Comparison of ENCODE assay signal across 11 cellular contexts in genomic region chr11:66293352-66293751, GRCh38. TPM values are rescaled to one million over a fixed set of nuclear protein-coding genes. Genes with fewer than 3 reads are reported as not detected.
"Had no signal": no experiment of that assay in that cellular context is flagged by ENCODE, and none has a peak within 500 bp of the region (broad histone marks: within the 10 kb centered on the region; RNA-seq: fewer than 3 reads in every experiment).

No MANE protein-coding gene starts in this region.

- H3K4me3 Mint-ChIP-seq: activated CD4-positive, alpha-beta T cell treated with anti-CD3 and anti-CD28 coated beads for 36 hours had no signal

- H3K9me3 Mint-ChIP-seq: activated naive CD4-positive, alpha-beta T cell treated with anti-CD3 and anti-CD28 coated beads, Interleukin-2, amount 50 U/mL, for 72 hours; activated T-helper 2 cell treated with anti-CD3 and anti-CD28 coated beads, Interferon-gamma antibody, Interleukin-2, Interleukin-4, amounts not matched to agents 10 μg/mL and 5 μg/mL and 100 μg/mL, durations not matched to agents 14 hours and 24 hours and 36 hours had no signal

- ATAC-seq: activated CD4-positive, alpha-beta T cell treated with anti-CD3 and anti-CD28 coated beads for 36 hours; activated naive CD4-positive, alpha-beta T cell treated with anti-CD3 and anti-CD28 coated beads, Interleukin-2, amount 50 U/mL, for 72 hours; heart right ventricle; left lung had no signal

- H3K36me3 Mint-ChIP-seq: activated naive CD4-positive, alpha-beta T cell treated with anti-CD3 and anti-CD28 coated beads, Interleukin-2, amount 50 U/mL, for 72 hours had no signal

- H3K27ac Mint-ChIP-seq: activated CD4-positive, alpha-beta T cell treated with anti-CD3 and anti-CD28 coated beads for 36 hours; activated naive CD4-positive, alpha-beta T cell treated with anti-CD3 and anti-CD28 coated beads, Interleukin-2, amount 50 U/mL, for 72 hours; activated T-helper 2 cell treated with anti-CD3 and anti-CD28 coated beads, Interferon-gamma antibody, Interleukin-2, Interleukin-4, amounts not matched to agents 10 μg/mL and 5 μg/mL and 100 μg/mL, durations not matched to agents 14 hours and 24 hours and 36 hours had no signal

- DNase-seq: activated CD4-positive, alpha-beta T cell treated with anti-CD3 and anti-CD28 coated beads for 36 hours; effector CD4-positive, alpha-beta T cell; heart right ventricle; islet precursor cell; left lung; T-helper 9 cell had no signal

RNA-seq across cellular contexts. Expression of gene TMEM151A, which starts 1.7 kb away (rescaled TPM):
- total RNA-seq: activated CD4-positive, alpha-beta T cell treated with anti-CD3 and anti-CD28 coated beads for 36 hours; activated naive CD4-positive, alpha-beta T cell treated with anti-CD3 and anti-CD28 coated beads, Interleukin-2, amount 50 U/mL, for 72 hours; activated T-helper 2 cell treated with anti-CD3 and anti-CD28 coated beads, Interferon-gamma antibody, Interleukin-2, Interleukin-4, amounts not matched to agents 10 μg/mL and 5 μg/mL and 100 μg/mL, durations not matched to agents 14 hours and 24 hours and 36 hours; bronchial epithelial cell; tibial nerve had no signal

RNA-seq across cellular contexts. Expression of gene CNIH2, which starts 15.4 kb away (rescaled TPM):
- total RNA-seq: bronchial epithelial cell, right atrium auricular region, tibial nerve had no signal

RNA-seq across cellular contexts. Expression of gene CD248, which starts 23.5 kb away (rescaled TPM):
- total RNA-seq: activated T-helper 2 cell treated with anti-CD3 and anti-CD28 coated beads, Interferon-gamma antibody, Interleukin-2, Interleukin-4, amounts not matched to agents 10 μg/mL and 5 μg/mL and 100 μg/mL, durations not matched to agents 14 hours and 24 hours and 36 hours had no signal
